23 cellular contexts compared by ENCODE assay signal in the genomic region with DNA sequence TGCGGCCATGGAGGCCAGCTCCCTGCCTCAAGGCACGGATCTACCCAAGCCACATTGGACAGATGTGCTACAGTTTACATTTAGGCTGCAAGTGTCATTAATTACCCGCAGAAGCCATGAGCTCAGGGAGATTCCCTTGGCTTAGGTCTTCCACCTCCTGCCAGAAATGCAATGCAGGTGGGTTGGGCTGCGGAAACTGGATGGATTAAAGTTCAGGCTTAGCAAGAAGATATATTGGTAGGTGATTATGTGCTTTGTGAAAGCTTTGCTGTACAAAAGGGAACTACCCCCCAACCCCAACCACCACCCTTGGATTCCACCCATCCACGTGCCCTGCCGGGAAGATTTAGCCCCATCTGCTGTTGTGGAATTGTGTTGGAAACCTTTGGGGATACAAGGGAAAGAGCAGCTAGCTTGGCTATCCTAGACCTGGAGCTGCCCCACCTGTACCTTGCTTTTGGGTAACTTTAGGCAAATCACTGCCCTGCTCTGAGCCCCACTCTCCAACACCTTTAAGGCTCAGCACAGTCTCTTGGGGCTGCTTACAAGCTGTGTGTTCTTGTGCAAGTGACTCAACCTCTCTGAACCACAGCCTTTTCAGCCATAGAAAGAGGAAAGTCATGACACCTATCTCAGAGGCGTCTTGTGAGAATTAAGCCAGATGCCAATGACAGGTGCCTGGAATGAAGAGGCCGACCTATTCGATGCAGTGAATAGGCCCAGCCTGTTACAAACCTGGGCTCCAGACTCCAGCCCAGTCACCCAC.
DNase-seq lines count a peak whose midpoint lies in the region; ATAC-seq and TF ChIP-seq lines count a peak whose summit lies in the region.
"Had no signal": no experiment of that assay in that cellular context is flagged by ENCODE, and none has a peak within 500 bp of the region (broad histone marks: within the 10 kb centered on the region; RNA-seq: fewer than 3 reads in every experiment).

No MANE protein-coding gene starts in this region.

- H3K27me3 ChIP-seq in osteoblast (ENCODE audit: insufficient read depth, low read length), result no peaks in the 10 kb centered on the region
- H3K27me3 ChIP-seq: BE2C had no signal

- H3K4me1 ChIP-seq in HEK293 (ENCODE audit: control insufficient read depth, insufficient read depth, low read length), result no peaks in the 10 kb centered on the region
- H3K4me1 ChIP-seq in osteoblast (ENCODE audit: insufficient read depth, low read length), result peaks cover 36% of the 10 kb centered on the region
- H3K4me1 ChIP-seq: BE2C, HAP-1, SJCRH30 had no signal

- no peak for TF ChIP-seq CTCF in HEK293 (tag by site-specific recombination; IDR thresholded peaks at IDR 0.05)
- no peak for TF ChIP-seq CTCF in chondrocyte (IDR thresholded peaks at IDR 0.05)
- TF ChIP-seq CTCF in osteoblast (IDR thresholded peaks at IDR 0.05; ENCODE audit: extremely low read depth, low read depth, low read length), result no peak

- H3K4me1 Mint-ChIP-seq in chondrocyte (ENCODE audit: low read depth), result peaks cover 34% of the 10 kb centered on the region
- H3K4me1 Mint-ChIP-seq in T-helper 2 cell treated with Interferon-gamma antibody and Interleukin-4, amounts not matched to agents 5 μg/mL and 100 μg/mL, for 36 hours (ENCODE audit: low read depth), result no peaks in the 10 kb centered on the region
- H3K4me1 Mint-ChIP-seq: CD8-positive, alpha-beta memory T cell had no signal

- CTCF ChIA-PET in HEK293 (lab: Yijun Ruan, JAX), result interaction anchor here (0.7 to 1.4 kb wide), 2 partner anchors 10 to 73 kb away, joined by 3 read pairs; no protein-coding TSS in a partner anchor

- POLR2A ChIA-PET in HEK293 (lab: Yijun Ruan, JAX), result no interaction called here

- no peaks in the 10 kb centered on the region for H4K20me1 ChIP-seq in osteoblast (ENCODE audit: insufficient read depth, low read length)

- H3K4me3 ChIP-seq in HEK293 (ENCODE audit: low read depth, low read length) (no peak overlapping the region), osteoblast (ENCODE audit: insufficient read depth, low read length) (no peak overlapping the region)
- H3K4me3 ChIP-seq: GM23248, HAP-1, SJCRH30 had no signal

- no peak overlapping the region for H3K27ac ChIP-seq in HEK293 (ENCODE audit: extremely low read depth, low read depth, low read length)
- H3K27ac ChIP-seq in osteoblast (ENCODE audit: low read depth, low read length), result no peak overlapping the region
- H3K27ac ChIP-seq: GM23248, SJCRH30 had no signal

- ATAC-seq in GM19397 (IDR thresholded peaks at IDR 0.05; ENCODE audit: unreplicated experiment) (no peak), HG02885 (IDR thresholded peaks at IDR 0.05; ENCODE audit: poor library complexity, unreplicated experiment) (no peak)
- ATAC-seq: SK-N-SH treated with all-trans-retinoic acid at 6 μM for 48 hours had no signal

- H3K9me3 ChIP-seq in HEK293 (ENCODE audit: control insufficient read depth, insufficient read depth, low read depth, low read length), result no peaks in the 10 kb centered on the region
- H3K9me3 ChIP-seq in osteoblast (ENCODE audit: low read depth, low read length), result no peaks in the 10 kb centered on the region
- H3K9me3 ChIP-seq: BE2C, HAP-1, SJCRH30 had no signal

- no peak overlapping the region for H3K4me2 ChIP-seq in osteoblast (ENCODE audit: insufficient read depth, low read length)

- peak; percentile 31 to 79 for DNase-seq in NCI-H524 (lab: John Stamatoyannopoulos, UW)
- no peak for DNase-seq in NCI-H524 treated with DMSO at 0.1 percent for 48 hours (lab: John Stamatoyannopoulos, UW)
- DNase-seq in chondrocyte (ENCODE audit: low spot score), result peak; percentile 13
- peak; percentile 44 for DNase-seq in osteoblast (ENCODE audit: insufficient read length, low spot score, missing footprints)
- no peak for DNase-seq in T-helper 2 cell treated with Interferon-gamma antibody and Interleukin-4, amounts not matched to agents 5 μg/mL and 100 μg/mL, for 36 hours (ENCODE audit: low spot score)
- DNase-seq: 8988T; ACHN; BE2C; CD8-positive, alpha-beta memory T cell; Kasumi-1; NCI-H1092 treated with DMSO at 0.1 percent for 48 hours; NCI-H1436 treated with DMSO at 0.1 percent for 48 hours; NCI-H187 treated with DMSO at 0.1 percent for 48 hours; NCI-H446; NCI-H526 treated with DMSO at 0.1 percent for 48 hours; SJCRH30 had no signal

- no peak overlapping the region for H3K27ac Mint-ChIP-seq in chondrocyte (ENCODE audit: unreplicated experiment)
- H3K27ac Mint-ChIP-seq in T-helper 2 cell treated with Interferon-gamma antibody and Interleukin-4, amounts not matched to agents 5 μg/mL and 100 μg/mL, for 36 hours, result no peak overlapping the region
- H3K27ac Mint-ChIP-seq: CD14-positive monocyte; CD8-positive, alpha-beta memory T cell had no signal

- no peaks in the 10 kb centered on the region for H3K36me3 Mint-ChIP-seq in chondrocyte (ENCODE audit: low read depth)
- no peaks in the 10 kb centered on the region for H3K36me3 Mint-ChIP-seq in T-helper 2 cell treated with Interferon-gamma antibody and Interleukin-4, amounts not matched to agents 5 μg/mL and 100 μg/mL, for 36 hours (ENCODE audit: low read depth)
- H3K36me3 Mint-ChIP-seq: CD14-positive monocyte; CD8-positive, alpha-beta memory T cell had no signal

- no peaks in the 10 kb centered on the region for H3K79me2 ChIP-seq in osteoblast (ENCODE audit: insufficient read depth, low read length)

- no peak overlapping the region for H3K4me3 Mint-ChIP-seq in chondrocyte (ENCODE audit: unreplicated experiment)
- no peak overlapping the region for H3K4me3 Mint-ChIP-seq in T-helper 2 cell treated with Interferon-gamma antibody and Interleukin-4, amounts not matched to agents 5 μg/mL and 100 μg/mL, for 36 hours
- H3K4me3 Mint-ChIP-seq: CD14-positive monocyte; CD8-positive, alpha-beta memory T cell had no signal

- H3K36me3 ChIP-seq in HEK293 (ENCODE audit: control insufficient read depth in 2 of 2, insufficient read depth in 1 of 2, low read length in 2 of 2) (no peaks in the 10 kb centered on the region), osteoblast (ENCODE audit: insufficient read depth, low read length) (no peaks in the 10 kb centered on the region)
- H3K36me3 ChIP-seq: BE2C, HAP-1, SJCRH30 had no signal

- H3K27me3 Mint-ChIP-seq in chondrocyte (ENCODE audit: low read depth), result peaks cover 10% of the 10 kb centered on the region
- peaks cover 6% of the 10 kb centered on the region for H3K27me3 Mint-ChIP-seq in T-helper 2 cell treated with Interferon-gamma antibody and Interleukin-4, amounts not matched to agents 5 μg/mL and 100 μg/mL, for 36 hours (ENCODE audit: low read depth)

- H3K9me3 Mint-ChIP-seq in chondrocyte (ENCODE audit: low read depth), result peaks cover 4% of the 10 kb centered on the region
- H3K9me3 Mint-ChIP-seq in T-helper 2 cell treated with Interferon-gamma antibody and Interleukin-4, amounts not matched to agents 5 μg/mL and 100 μg/mL, for 36 hours, result no peaks in the 10 kb centered on the region
- H3K9me3 Mint-ChIP-seq: CD8-positive, alpha-beta memory T cell had no signal

- no peak overlapping the region for H2AFZ ChIP-seq in osteoblast (ENCODE audit: low read length)
- H2AFZ ChIP-seq: GM23248 had no signal

TF ChIP-seq in HEK293, 187 proteins besides CTCF, POLR2A, EP300 and RAD21:
- TF ChIP-seq ZNF114 (tag by site-specific recombination; IDR thresholded peaks at IDR 0.05) (no peak), ZNF768 (tag by site-specific recombination; IDR thresholded peaks at IDR 0.05) (0 out of 2 replicates have a peak, but pooled peaks have one; percentile 32)

Comparison
In these comparisons a context has a peak if more than half of its experiments do, and no peak if none do; other contexts are left out.
1. DNase-seq: peak in NCI-H524 (2 of 2), chondrocyte (single experiment) and osteoblast (single experiment); none in NCI-H524 treated with DMSO at 0.1 percent for 48 hours (single experiment) and T-helper 2 cell treated with Interferon-gamma antibody and Interleukin-4, amounts not matched to agents 5 μg/mL and 100 μg/mL, for 36 hours (single experiment).